In the genomic region with DNA sequence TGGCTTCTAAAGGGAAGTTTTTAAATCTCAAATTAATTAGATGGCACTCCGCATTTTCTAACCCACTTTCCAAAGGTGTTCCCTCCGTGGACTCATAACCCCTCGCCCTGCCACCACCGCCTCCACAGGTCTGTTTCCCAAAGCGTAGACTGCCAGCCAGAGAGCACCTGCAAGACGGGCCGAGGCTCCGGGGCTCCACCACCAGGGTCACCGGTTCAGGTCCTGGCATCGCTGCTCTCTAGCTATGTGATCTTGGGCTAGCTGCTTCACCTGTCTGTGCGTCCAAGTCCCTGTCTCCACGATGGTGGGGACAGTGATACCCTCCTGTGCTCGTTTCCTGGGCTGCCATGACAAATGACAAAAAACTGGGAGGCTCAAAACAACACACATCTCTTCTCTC, we compare ENCODE assay signal across 32 cellular contexts. TPM values are rescaled to one million over a fixed set of nuclear protein-coding genes. Genes with fewer than 3 reads are reported as not detected.
"Had no signal": no experiment of that assay in that cellular context is flagged by ENCODE, and none has a peak within 500 bp of the region (broad histone marks: within the 10 kb centered on the region; RNA-seq: fewer than 3 reads in every experiment).

No MANE protein-coding gene starts in this region.

- H3K9me3 Mint-ChIP-seq: activated naive CD4-positive, alpha-beta T cell treated with anti-CD3 and anti-CD28 coated beads, Interleukin-2, amount 10 ng/mL, durations not matched to agents 7 days and 5 days; activated naive CD8-positive, alpha-beta T cell treated with anti-CD3 and anti-CD28 coated beads, Interleukin-2, amount 10 ng/mL, durations not matched to agents 7 days and 5 days; activated T-helper 1 cell treated with anti-CD3 and anti-CD28 coated beads, Interleukin-12 subunit alpha, Interleukin-12 subunit beta, Interleukin-2, Interleukin-4 antibody, amounts not matched to agents 30 ng/mL and 10 ng/mL and 1 ng/mL, durations not matched to agents 14 hours and 24 hours and 36 hours; natural killer cell; T-helper 2 cell treated with Interferon-gamma antibody and Interleukin-4, amounts not matched to agents 5 μg/mL and 100 μg/mL, for 36 hours had no signal

- H3K27me3 Mint-ChIP-seq: activated naive CD4-positive, alpha-beta T cell treated with anti-CD3 and anti-CD28 coated beads, Interleukin-2, amount 10 ng/mL, durations not matched to agents 7 days and 5 days; activated naive CD8-positive, alpha-beta T cell treated with anti-CD3 and anti-CD28 coated beads, Interleukin-2, amount 10 ng/mL, durations not matched to agents 7 days and 5 days; brain; stimulated activated memory B cell treated with anti-CD40 and anti-IgM and Interleukin-4, amounts not matched to agents 10 μg/mL and 1 μg/mL and 100 μg/mL, for 72 hours had no signal

- DNase-seq: activated CD4-positive, alpha-beta T cell treated with anti-CD3 and anti-CD28 coated beads for 4 hours; activated CD4-positive, alpha-beta T cell treated with anti-CD3 and anti-CD28 coated beads, Interleukin-2, amount 50 U/mL, for 4 hours; activated effector memory CD4-positive, alpha-beta T cell treated with anti-CD3 and anti-CD28 coated beads, Interleukin-2, amount 50 U/mL, for 16 hours; activated naive CD4-positive, alpha-beta T cell treated with anti-CD3 and anti-CD28 coated beads, Interleukin-2, amount 10 ng/mL, durations not matched to agents 7 days and 5 days; activated naive CD8-positive, alpha-beta T cell treated with anti-CD3 and anti-CD28 coated beads, Interleukin-2, amount 10 ng/mL, durations not matched to agents 7 days and 5 days; activated T-cell treated with anti-CD3 and anti-CD28 coated beads, Interleukin-2, amount 50 U/mL, for 1 hour; cortex of kidney; foreskin fibroblast; heart left ventricle; hypothalamus; kidney glomerular epithelial cell; lower lobe of right lung; mesenchymal stem cell; natural killer cell; ovary; retina; small intestine; stimulated activated CD4-positive, alpha-beta T cell treated with anti-CD3 and anti-CD28 coated beads, Interleukin-4, amount 100 ng/mL, for 24 hours; stomach; T-helper 1 cell; uterus had no signal

- H3K4me1 Mint-ChIP-seq: activated naive CD4-positive, alpha-beta T cell treated with anti-CD3 and anti-CD28 coated beads, Interleukin-2, amount 10 ng/mL, durations not matched to agents 7 days and 5 days; activated naive CD8-positive, alpha-beta T cell treated with anti-CD3 and anti-CD28 coated beads, Interleukin-2, amount 10 ng/mL, durations not matched to agents 7 days and 5 days; natural killer cell; stimulated activated memory B cell treated with anti-CD40 and anti-IgM and Interleukin-4, amounts not matched to agents 10 μg/mL and 1 μg/mL and 100 μg/mL, for 72 hours had no signal

- FAIRE-seq: small intestine had no signal

- H3K36me3 Mint-ChIP-seq: activated naive CD4-positive, alpha-beta T cell treated with anti-CD3 and anti-CD28 coated beads, Interleukin-2, amount 10 ng/mL, durations not matched to agents 7 days and 5 days; activated naive CD8-positive, alpha-beta T cell treated with anti-CD3 and anti-CD28 coated beads, Interleukin-2, amount 10 ng/mL, durations not matched to agents 7 days and 5 days; natural killer cell; stimulated activated memory B cell treated with anti-CD40 and anti-IgM and Interleukin-4, amounts not matched to agents 10 μg/mL and 1 μg/mL and 100 μg/mL, for 72 hours had no signal

- H3K4me1 ChIP-seq: ascending aorta, heart left ventricle, lower lobe of right lung, prostate gland, stomach, tibial nerve, uterus had no signal

- H3K27ac ChIP-seq: ascending aorta, cardiac muscle cell, heart left ventricle, lower lobe of right lung, neutrophil, ovary, prostate gland, stomach, tibial nerve, uterus had no signal

- H3K9me3 ChIP-seq: ascending aorta, heart left ventricle, lower lobe of right lung, neutrophil, ovary, prostate gland, stomach, tibial nerve, uterus had no signal

- H3K4me3 Mint-ChIP-seq: activated naive CD4-positive, alpha-beta T cell treated with anti-CD3 and anti-CD28 coated beads, Interleukin-2, amount 10 ng/mL, durations not matched to agents 7 days and 5 days; activated naive CD8-positive, alpha-beta T cell treated with anti-CD3 and anti-CD28 coated beads, Interleukin-2, amount 10 ng/mL, durations not matched to agents 7 days and 5 days; activated T-helper 1 cell treated with anti-CD3 and anti-CD28 coated beads, Interleukin-12 subunit alpha, Interleukin-12 subunit beta, Interleukin-2, Interleukin-4 antibody, amounts not matched to agents 30 ng/mL and 10 ng/mL and 1 ng/mL, durations not matched to agents 14 hours and 24 hours and 36 hours; brain; natural killer cell; stimulated activated memory B cell treated with anti-CD40 and anti-IgM and Interleukin-4, amounts not matched to agents 10 μg/mL and 1 μg/mL and 100 μg/mL, for 72 hours; T-helper 2 cell treated with Interferon-gamma antibody and Interleukin-4, amounts not matched to agents 5 μg/mL and 100 μg/mL, for 36 hours had no signal

- H3K27ac Mint-ChIP-seq: activated naive CD4-positive, alpha-beta T cell treated with anti-CD3 and anti-CD28 coated beads, Interleukin-2, amount 10 ng/mL, durations not matched to agents 7 days and 5 days; activated naive CD8-positive, alpha-beta T cell treated with anti-CD3 and anti-CD28 coated beads, Interleukin-2, amount 10 ng/mL, durations not matched to agents 7 days and 5 days; activated T-helper 1 cell treated with anti-CD3 and anti-CD28 coated beads, Interleukin-12 subunit alpha, Interleukin-12 subunit beta, Interleukin-2, Interleukin-4 antibody, amounts not matched to agents 30 ng/mL and 10 ng/mL and 1 ng/mL, durations not matched to agents 14 hours and 24 hours and 36 hours; natural killer cell; stimulated activated memory B cell treated with anti-CD40 and anti-IgM and Interleukin-4, amounts not matched to agents 10 μg/mL and 1 μg/mL and 100 μg/mL, for 72 hours; T-helper 2 cell treated with Interferon-gamma antibody and Interleukin-4, amounts not matched to agents 5 μg/mL and 100 μg/mL, for 36 hours had no signal

- H3K4me3 ChIP-seq: ascending aorta, cardiac muscle cell, heart left ventricle, lower lobe of right lung, ovary, prostate gland, stomach, tibial nerve, uterus had no signal

- H3K36me3 ChIP-seq: ascending aorta, cardiac muscle cell, heart left ventricle, lower lobe of right lung, neutrophil, ovary, prostate gland, stomach, tibial nerve, uterus had no signal

- H3K27me3 ChIP-seq: ascending aorta, ovary, uterus had no signal

RNA-seq across cellular contexts. Expression of a gene that starts 11.5 kb away (rescaled TPM):
- total RNA-seq: activated naive CD8-positive, alpha-beta T cell treated with anti-CD3 and anti-CD28 coated beads, Interleukin-2, amount 10 ng/mL, durations not matched to agents 7 days and 5 days; activated T-helper 1 cell treated with anti-CD3 and anti-CD28 coated beads, Interleukin-12 subunit alpha, Interleukin-12 subunit beta, Interleukin-2, Interleukin-4 antibody, amounts not matched to agents 30 ng/mL and 10 ng/mL and 1 ng/mL, durations not matched to agents 14 hours and 24 hours and 36 hours; ascending aorta; left lobe of liver; mononuclear cell; natural killer cell had no signal
- polyA plus RNA-seq: heart left ventricle had no signal
